ENCODE assay signal across 8 cellular contexts in genomic region chr17:80892900-80893603, GRCh38.
DNase-seq lines count a peak whose midpoint lies in the region; ATAC-seq lines count a peak whose summit lies in the region.

No MANE protein-coding gene starts in this region.

- peaks cover 47 to 55% of the 10 kb centered on the region in 2 donors for H3K4me1 Mint-ChIP-seq in effector memory CD8-positive, alpha-beta T cell (ENCODE audit: low read depth in 2 of 2)

- DNase-seq in LHCN-M2 (ENCODE audit: low read depth), result peak; percentile 98
- peak; percentile 38 for DNase-seq in activated CD4-positive, alpha-beta T cell treated with anti-CD3 and anti-CD28 coated beads for 1 hour
- DNase-seq in effector memory CD8-positive, alpha-beta T cell, result peak in 2 of 3 experiments; percentile 27 to 30
- peak; percentile 23 for DNase-seq in stimulated activated CD8-positive, alpha-beta memory T cell treated with anti-CD3 and anti-CD28 coated beads, Interleukin-12 subunit alpha, Interleukin-12 subunit beta, amount 100 ng/mL, for 4 hours (ENCODE audit: low read depth)
- DNase-seq in NCI-H2029 treated with DMSO at 0.1 percent for 48 hours (lab: John Stamatoyannopoulos, UW), result no peak
- no peak for DNase-seq in SHP77 treated with DMSO at 0.1 percent for 48 hours (lab: John Stamatoyannopoulos, UW)

- H3K27ac Mint-ChIP-seq in effector memory CD8-positive, alpha-beta T cell, result peak overlapping the region; percentile 93 to 94

- peaks cover 69% of the 10 kb centered on the region for H3K36me3 Mint-ChIP-seq in effector memory CD8-positive, alpha-beta T cell (ENCODE audit: insufficient read depth)

- ATAC-seq in effector memory CD8-positive, alpha-beta T cell (replicated peaks), result peak; percentile 12
- no peak for ATAC-seq in GM21447 (IDR thresholded peaks at IDR 0.05; ENCODE audit: unreplicated experiment)
- no peak for ATAC-seq in GM19397 (IDR thresholded peaks at IDR 0.05; ENCODE audit: unreplicated experiment)

- peak overlapping the region; percentile 76 to 80 for H3K4me3 Mint-ChIP-seq in effector memory CD8-positive, alpha-beta T cell

- H3K9me3 Mint-ChIP-seq in effector memory CD8-positive, alpha-beta T cell, result no peaks in the 10 kb centered on the region

- no peaks in the 10 kb centered on the region for H3K27me3 Mint-ChIP-seq in effector memory CD8-positive, alpha-beta T cell

Comparison
In these comparisons a context has a peak if more than half of its experiments do, and no peak if none do; other contexts are left out.
1. DNase-seq: peak in LHCN-M2 (single experiment), activated CD4-positive, alpha-beta T cell treated with anti-CD3 and anti-CD28 coated beads for 1 hour (single experiment), effector memory CD8-positive, alpha-beta T cell (2 of 3) and stimulated activated CD8-positive, alpha-beta memory T cell treated with anti-CD3 and anti-CD28 coated beads, Interleukin-12 subunit alpha, Interleukin-12 subunit beta, amount 100 ng/mL, for 4 hours (single experiment); none in NCI-H2029 treated with DMSO at 0.1 percent for 48 hours (single experiment) and SHP77 treated with DMSO at 0.1 percent for 48 hours (single experiment).